Comparison of ENCODE assay signal across 17 cellular contexts in the genomic region with DNA sequence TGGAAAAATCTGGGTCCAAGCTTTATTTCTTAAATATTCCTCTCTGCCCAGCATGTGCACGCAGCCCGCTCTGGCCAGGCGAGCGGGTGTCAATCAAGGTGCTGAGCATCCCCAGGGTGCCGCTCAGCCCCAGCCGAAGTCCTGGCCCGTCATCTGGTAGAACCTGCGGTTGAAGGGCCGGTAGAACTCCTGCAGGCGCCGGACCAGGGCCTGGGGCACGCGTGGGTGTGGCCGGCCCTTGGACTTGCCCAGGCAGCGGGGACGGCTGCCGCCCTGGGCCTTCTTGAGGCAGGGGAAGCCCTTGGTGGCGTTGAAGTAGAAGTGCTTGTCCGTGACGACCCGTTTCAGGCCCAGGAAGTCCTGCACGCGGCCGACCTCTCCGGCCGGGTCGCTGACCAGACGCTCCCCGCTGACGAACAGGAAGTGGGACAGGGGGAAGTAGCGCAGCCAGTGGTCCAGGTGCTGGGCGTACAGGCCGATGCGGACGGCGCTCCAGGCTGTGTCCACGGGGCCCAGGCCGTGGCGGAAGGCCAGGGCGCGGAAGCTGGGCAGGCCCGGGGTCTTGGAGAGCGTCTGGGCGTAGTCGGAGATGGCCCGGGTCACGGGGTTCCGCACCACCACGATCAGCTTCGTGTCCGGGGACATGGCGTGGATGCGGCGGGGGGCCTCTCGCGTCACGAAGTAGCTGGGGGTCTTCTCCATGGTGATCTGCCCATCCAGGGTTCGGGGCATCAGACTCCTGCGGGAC. TPM values are rescaled to one million over a fixed set of nuclear protein-coding genes. Genes with fewer than 3 reads are reported as not detected.
DNase-seq lines count a peak whose midpoint lies in the region; ATAC-seq, FAIRE-seq and TF ChIP-seq lines count a peak whose summit lies in the region.
"Had no signal": no experiment of that assay in that cellular context is flagged by ENCODE, and none has a peak within 500 bp of the region (broad histone marks: within the 10 kb centered on the region; RNA-seq: fewer than 3 reads in every experiment).

No MANE protein-coding gene starts in this region.

- no peak overlapping the region; a peak in 1 of 4 replicates for H3K9ac ChIP-seq in K562 (ENCODE audit: insufficient read depth in 1 of 2, low read depth in 2 of 2, low read length in 2 of 2)
- no peak overlapping the region for H3K9ac ChIP-seq in neural progenitor cell

- in situ Hi-C loops in K562 (cut with MboI), result no loop called here

- H3K36me3 Mint-ChIP-seq in neural progenitor cell, result no peaks in the 10 kb centered on the region
- H3K36me3 Mint-ChIP-seq: IgD-negative memory B cell had no signal

- POLR2A ChIA-PET in K562 (lab: Yijun Ruan, JAX), result no interaction called here

- TF ChIP-seq RAD21 in K562 (CRISPR knock-in tag; conservative IDR thresholded peaks at IDR 0.05 in 1 of 2, IDR thresholded peaks at IDR 0.05 in 1 of 2), result no peak

- H3K27ac ChIP-seq in K562 (ENCODE audit: extremely low read depth, low read depth, low read length), result no peak overlapping the region
- no peak overlapping the region for H3K27ac ChIP-seq in neural progenitor cell

- FAIRE-seq in K562 (lab: Jason Lieb, UNC), result no peak
- FAIRE-seq: GM18507, H54 had no signal

- WGBS in K562 (ENCODE audit: insufficient coverage, low coverage, missing lambda C conversion rate), result 55% methylated on average over 45 of the region's 59 CpGs

- H3K9me3 ChIP-seq in K562 (replicated peaks; ENCODE audit: control insufficient read depth, insufficient read depth, low read depth, low read length) (no peaks in the 10 kb centered on the region), neural progenitor cell (ENCODE audit: low read depth) (no peaks in the 10 kb centered on the region)

- H3K4me2 ChIP-seq in K562 (ENCODE audit: insufficient read depth, low read length) (no peak overlapping the region), neural progenitor cell (no peak overlapping the region)

- peaks cover 4% of the 10 kb centered on the region for H3F3A ChIP-seq in neural progenitor cell (ENCODE audit: low read depth)

- H3K79me2 ChIP-seq in K562 (ENCODE audit: control insufficient read depth, insufficient read depth, low read length) (no peaks in the 10 kb centered on the region), neural progenitor cell (ENCODE audit: low read depth) (no peaks in the 10 kb centered on the region)

- peak; percentile 62 for DNase-seq in H7
- DNase-seq in K562 (ENCODE audit: extremely low read depth in 1 of 4, low spot score in 3 of 4), result no peak
- DNase-seq in neural progenitor cell (ENCODE audit: low spot score), result peak; percentile 1
- no peak for DNase-seq in NCI-H1092 (lab: John Stamatoyannopoulos, UW)
- DNase-seq in NCI-H748 (lab: John Stamatoyannopoulos, UW; ENCODE audit: unreplicated experiment), result no peak
- no peak for DNase-seq in NCI-H2029 treated with DMSO at 0.1 percent for 48 hours (lab: John Stamatoyannopoulos, UW)
- DNase-seq: ACHN; C1 segment of cervical spinal cord; Calu3; CD4-positive, alpha-beta T cell; DMS 273 treated with DMSO at 0.1 percent for 48 hours had no signal

- no peak overlapping the region for H3K4me3 Mint-ChIP-seq in neural progenitor cell
- H3K4me3 Mint-ChIP-seq: CD4-positive, alpha-beta T cell; IgD-negative memory B cell had no signal

- no peaks in the 10 kb centered on the region for H3K36me3 ChIP-seq in H7 (replicated peaks; ENCODE audit: control insufficient read depth, insufficient read depth, low read length)
- H3K36me3 ChIP-seq in K562 (ENCODE audit: control insufficient read depth, insufficient read depth, low read length), result no peaks in the 10 kb centered on the region
- H3K36me3 ChIP-seq in neural progenitor cell, result no peaks in the 10 kb centered on the region

- H3K27me3 Mint-ChIP-seq in neural progenitor cell (ENCODE audit: insufficient read depth, low read depth), result peaks cover 20% of the 10 kb centered on the region

- no peaks in the 10 kb centered on the region for H3K9me1 ChIP-seq in K562 (ENCODE audit: control insufficient read depth, insufficient read depth, low read length)

- H3K27me3 ChIP-seq in H7 (ENCODE audit: control insufficient read depth, insufficient read depth, low read length) (peaks cover 29% of the 10 kb centered on the region), K562 (ENCODE audit: control insufficient read depth in 2 of 2, insufficient read depth in 2 of 2, low read length in 2 of 2) (peaks cover 15 to 49% of the 10 kb centered on the region in 2 experiments; a peak in 4 of 5 replicates), neural progenitor cell (peaks cover 12% of the 10 kb centered on the region)

- H3K4me1 ChIP-seq in K562 (replicated peaks in 1 of 2; ENCODE audit: control insufficient read depth in 2 of 2, insufficient read depth in 2 of 2, low read length in 2 of 2) (peaks cover 0 to 62% of the 10 kb centered on the region in 2 experiments; a peak in 2 of 5 replicates), neural progenitor cell (peaks cover 27% of the 10 kb centered on the region)

- no peak overlapping the region for H3K27ac Mint-ChIP-seq in neural progenitor cell
- H3K27ac Mint-ChIP-seq: CD4-positive, alpha-beta T cell; IgD-negative memory B cell had no signal

- H3K4me1 Mint-ChIP-seq in neural progenitor cell, result peaks cover 6% of the 10 kb centered on the region
- H3K4me1 Mint-ChIP-seq: IgD-negative memory B cell had no signal

- intact Hi-C loops in K562 (cut with micrococcal nuclease), result no loop called here

- TF ChIP-seq EP300 in K562 (IDR thresholded peaks at IDR 0.05; ENCODE audit: low read length), result no peak

- H3K4me3 ChIP-seq in H7 (ENCODE audit: insufficient read depth, low read depth, low read length) (no peak overlapping the region), K562 (no peak overlapping the region), neural progenitor cell (no peak overlapping the region)

- BruUV-seq in K562 (replicated peaks; lab: Mats Ljungman, UMichigan), result no TSS peak

- H3K9me3 Mint-ChIP-seq in neural progenitor cell, result no peaks in the 10 kb centered on the region
- H3K9me3 Mint-ChIP-seq: CD4-positive, alpha-beta T cell; IgD-negative memory B cell had no signal

- TF ChIP-seq CTCF in K562 (IDR thresholded peaks at IDR 0.05 in 2 of 3, conservative IDR thresholded peaks at IDR 0.05 in 1 of 3; ENCODE audit: insufficient read depth in 2 of 3, low read depth in 1 of 3, low read length in 3 of 3) (no peak), neural progenitor cell (IDR thresholded peaks at IDR 0.05) (no peak)

- CTCF ChIA-PET in K562 (lab: Yijun Ruan, JAX; ENCODE audit: low intra/inter-chr PET ratio), result no interaction called here

- no peak for TF ChIP-seq POLR2A in K562 (conservative IDR thresholded peaks at IDR 0.05)

- no peak overlapping the region for H2AFZ ChIP-seq in K562 (ENCODE audit: low read depth, low read length)
- no peak overlapping the region for H2AFZ ChIP-seq in neural progenitor cell (replicated peaks)

- H4K20me1 ChIP-seq in K562 (replicated peaks; ENCODE audit: control insufficient read depth, insufficient read depth, low read length) (no peaks in the 10 kb centered on the region), neural progenitor cell (ENCODE audit: low read depth) (no peaks in the 10 kb centered on the region)

- ATAC-seq in K562, result no peak

RNA-seq across cellular contexts. Expression of gene HS3ST6, which starts 6.6 kb away (rescaled TPM):
- total RNA-seq in H7 (2014; rRNA removed; shearing (Covaris generic)), result not detected in 2 replicates
- not detected in 2 replicates for total RNA-seq in K562 (2011; cell fraction: chromatin; rRNA removed; ENCODE audit: low replicate concordance)
- total RNA-seq in K562 (2011; cell fraction: nucleolus; rRNA removed), result not detected in 2 replicates
- not detected in 2 replicates for total RNA-seq in K562 (2011; cell fraction: nucleoplasm; rRNA removed)
- total RNA-seq in K562 (2014; rRNA removed) (not detected in 2 replicates), K562 (2014; rRNA removed; fragmentation: Illumina TruSeq; extraction: Trizol) (not detected in 2 replicates), K562 (2015; rRNA removed; fragmentation: Illumina TruSeq; extraction: Trizol) (not detected in 2 replicates), K562 (2021) (not detected in 2 replicates), neural progenitor cell (ENCODE audit: low replicate concordance) (1.1 TPM in 1 of 2 replicates, not detected in the other)
- polyA plus RNA-seq in K562 (2011; rRNA removed) (not detected in 2 replicates), K562 (2014; fragmentation: Illumina TruSeq; extraction: Trizol) (not detected in 2 replicates), K562 (2014; fragmentation: Nextera tagmentation; extraction: Ambion mirVana) (not detected), K562 (2014; rRNA removed) (not detected in 2 replicates)
- not detected in 2 replicates for polyA plus RNA-seq in K562 (2011; cell fraction: cytosol; rRNA removed)
- polyA plus RNA-seq in K562 (2011; cell fraction: nucleus; rRNA removed), result not detected in 2 replicates
- not detected in 2 replicates for polyA plus RNA-seq in K562 (2012)
- polyA minus RNA-seq in K562 (2011; rRNA and poly(A)+ RNA removed), result not detected in 2 replicates
- polyA minus RNA-seq in K562 (2011; cell fraction: cytosol; rRNA and poly(A)+ RNA removed), result not detected in 2 replicates
- not detected in 2 replicates for polyA minus RNA-seq in K562 (2011; cell fraction: nucleus; rRNA and poly(A)+ RNA removed)
- total RNA-seq: A172; Calu3; CD4-positive, alpha-beta T cell; Daoy; HT-29 had no signal
- polyA plus RNA-seq: IgD-negative memory B cell had no signal

RNA-seq across cellular contexts. Expression of gene MSRB1, which starts 31.4 kb away (rescaled TPM):
- 13.2 and 16.1 TPM in 2 replicates for total RNA-seq in H7 (2014; rRNA removed; shearing (Covaris generic))
- total RNA-seq in K562 (2011; cell fraction: chromatin; rRNA removed; ENCODE audit: low replicate concordance), result 12.4 and 30.9 TPM in 2 replicates
- total RNA-seq in K562 (2011; cell fraction: nucleolus; rRNA removed), result 33.7 and 34.3 TPM in 2 replicates
- total RNA-seq in K562 (2011; cell fraction: nucleoplasm; rRNA removed), result 21.2 and 21.5 TPM in 2 replicates
- 21.3 and 24.6 TPM in 2 replicates for total RNA-seq in K562 (2014; rRNA removed)
- 7.6 and 10.0 TPM in 2 replicates for total RNA-seq in K562 (2014; rRNA removed; fragmentation: Illumina TruSeq; extraction: Trizol)
- total RNA-seq in K562 (2015; rRNA removed; fragmentation: Illumina TruSeq; extraction: Trizol), result 22.6 and 25.7 TPM in 2 replicates
- 28.6 and 29.5 TPM in 2 replicates for total RNA-seq in K562 (2021)
- 33.7 and 38.5 TPM in 2 replicates for polyA plus RNA-seq in K562 (2011; rRNA removed)
- 47.8 and 79.5 TPM in 2 replicates for polyA plus RNA-seq in K562 (2011; cell fraction: cytosol; rRNA removed)
- 23.0 and 23.2 TPM in 2 replicates for polyA plus RNA-seq in K562 (2011; cell fraction: nucleus; rRNA removed)
- 41.0 and 47.9 TPM in 2 replicates for polyA plus RNA-seq in K562 (2012)
- 30.7 and 32.4 TPM in 2 replicates for polyA plus RNA-seq in K562 (2014; fragmentation: Illumina TruSeq; extraction: Trizol)
- polyA plus RNA-seq in K562 (2014; fragmentation: Nextera tagmentation; extraction: Ambion mirVana), result 10 to 100 TPM in 1 of 2 experiments, 1 to 10 TPM in 1; 5.4 to 15.3 TPM
- 31.8 and 39.6 TPM in 2 replicates for polyA plus RNA-seq in K562 (2014; rRNA removed)
- 18.6 and 23.6 TPM in 2 replicates for polyA minus RNA-seq in K562 (2011; rRNA and poly(A)+ RNA removed)
- polyA minus RNA-seq in K562 (2011; cell fraction: cytosol; rRNA and poly(A)+ RNA removed), result 15.5 and 22.4 TPM in 2 replicates
- 13.5 and 23.2 TPM in 2 replicates for polyA minus RNA-seq in K562 (2011; cell fraction: nucleus; rRNA and poly(A)+ RNA removed)
- total RNA-seq in neural progenitor cell (ENCODE audit: low replicate concordance), result 19.4 and 26.9 TPM in 2 replicates

RNA-seq across cellular contexts. Expression of gene MEIOB, which starts 39.7 kb away (rescaled TPM):
- 6.4 and 7.9 TPM in 2 replicates for total RNA-seq in H7 (2014; rRNA removed; shearing (Covaris generic))
- total RNA-seq in K562 (2011; cell fraction: chromatin; rRNA removed; ENCODE audit: low replicate concordance), result 74.8 and 124 TPM in 2 replicates
- 45.5 and 47.0 TPM in 2 replicates for total RNA-seq in K562 (2011; cell fraction: nucleolus; rRNA removed)
- 60.7 and 73.0 TPM in 2 replicates for total RNA-seq in K562 (2011; cell fraction: nucleoplasm; rRNA removed)
- total RNA-seq in K562 (2014; rRNA removed) (94.6 and 105 TPM in 2 replicates), K562 (2014; rRNA removed; fragmentation: Illumina TruSeq; extraction: Trizol) (120 and 136 TPM in 2 replicates), K562 (2015; rRNA removed; fragmentation: Illumina TruSeq; extraction: Trizol) (96.2 and 98.5 TPM in 2 replicates), K562 (2021) (97.6 and 105 TPM in 2 replicates), neural progenitor cell (ENCODE audit: low replicate concordance) (1.9 and 3.7 TPM in 2 replicates)
- polyA plus RNA-seq in K562 (2011; rRNA removed) (172 and 203 TPM in 2 replicates), K562 (2014; fragmentation: Illumina TruSeq; extraction: Trizol) (99.2 and 109 TPM in 2 replicates), K562 (2014; fragmentation: Nextera tagmentation; extraction: Ambion mirVana) (10 to 100 TPM; 25.4 to 36.7 TPM), K562 (2014; rRNA removed) (136 and 153 TPM in 2 replicates)
- polyA plus RNA-seq in K562 (2011; cell fraction: cytosol; rRNA removed), result 38.8 and 60.1 TPM in 2 replicates
- polyA plus RNA-seq in K562 (2011; cell fraction: nucleus; rRNA removed), result 161 and 234 TPM in 2 replicates
- 64.7 and 79.1 TPM in 2 replicates for polyA plus RNA-seq in K562 (2012)
- 102 and 105 TPM in 2 replicates for polyA minus RNA-seq in K562 (2011; rRNA and poly(A)+ RNA removed)
- 36.7 and 46.0 TPM in 2 replicates for polyA minus RNA-seq in K562 (2011; cell fraction: cytosol; rRNA and poly(A)+ RNA removed)
- 36.9 and 49.4 TPM in 2 replicates for polyA minus RNA-seq in K562 (2011; cell fraction: nucleus; rRNA and poly(A)+ RNA removed)
- total RNA-seq: Calu3; CD4-positive, alpha-beta T cell; Daoy; HT-29 had no signal
- polyA plus RNA-seq: IgD-negative memory B cell had no signal

RNA-seq across cellular contexts. Expression of gene RPL3L, which starts 42.8 kb away (rescaled TPM):
- total RNA-seq in H7 (2014; rRNA removed; shearing (Covaris generic)), result 0.44 TPM in 1 of 2 replicates, not detected in the other
- total RNA-seq in K562 (2011; cell fraction: chromatin; rRNA removed; ENCODE audit: low replicate concordance), result 0.58 TPM in 1 of 2 replicates, not detected in the other
- total RNA-seq in K562 (2011; cell fraction: nucleolus; rRNA removed), result 1.6 and 1.8 TPM in 2 replicates
- 1.4 TPM in 1 of 2 replicates, not detected in the other for total RNA-seq in K562 (2011; cell fraction: nucleoplasm; rRNA removed)
- total RNA-seq in K562 (2014; rRNA removed), result 0.33 TPM in 1 of 2 replicates, not detected in the other
- total RNA-seq in K562 (2014; rRNA removed; fragmentation: Illumina TruSeq; extraction: Trizol), result 0.58 and 0.64 TPM in 2 replicates
- 0.38 and 0.51 TPM in 2 replicates for total RNA-seq in K562 (2015; rRNA removed; fragmentation: Illumina TruSeq; extraction: Trizol)
- 0.58 and 0.86 TPM in 2 replicates for total RNA-seq in K562 (2021)
- 0.09 and 0.11 TPM in 2 replicates for polyA plus RNA-seq in K562 (2011; rRNA removed)
- polyA plus RNA-seq in K562 (2011; cell fraction: cytosol; rRNA removed), result 0.03 TPM in 1 of 2 replicates, not detected in the other
- polyA plus RNA-seq in K562 (2011; cell fraction: nucleus; rRNA removed), result 0.64 and 0.84 TPM in 2 replicates
- 0.13 and 0.24 TPM in 2 replicates for polyA plus RNA-seq in K562 (2012)
- 0.10 TPM in 1 of 2 replicates, not detected in the other for polyA plus RNA-seq in K562 (2014; fragmentation: Illumina TruSeq; extraction: Trizol)
- polyA plus RNA-seq in K562 (2014; fragmentation: Nextera tagmentation; extraction: Ambion mirVana), result under 1 TPM; 0.04 TPM
- polyA plus RNA-seq in K562 (2014; rRNA removed), result 0.08 TPM in 1 of 2 replicates, not detected in the other
- 0.49 and 0.60 TPM in 2 replicates for polyA minus RNA-seq in K562 (2011; rRNA and poly(A)+ RNA removed)
- not detected in 2 replicates for polyA minus RNA-seq in K562 (2011; cell fraction: cytosol; rRNA and poly(A)+ RNA removed)
- 1.8 and 1.9 TPM in 2 replicates for polyA minus RNA-seq in K562 (2011; cell fraction: nucleus; rRNA and poly(A)+ RNA removed)
- total RNA-seq in neural progenitor cell (ENCODE audit: low replicate concordance), result not detected in 2 replicates
- total RNA-seq: Calu3; CD4-positive, alpha-beta T cell; Daoy; HT-29 had no signal
- polyA plus RNA-seq: IgD-negative memory B cell had no signal

RNA-seq across cellular contexts. Expression of gene NDUFB10, which starts 47.7 kb away (rescaled TPM):
- total RNA-seq in H7 (2014; rRNA removed; shearing (Covaris generic)), result 305 and 403 TPM in 2 replicates
- 23.1 and 36.2 TPM in 2 replicates for total RNA-seq in K562 (2011; cell fraction: chromatin; rRNA removed; ENCODE audit: low replicate concordance)
- total RNA-seq in K562 (2011; cell fraction: nucleolus; rRNA removed), result 30.7 and 34.7 TPM in 2 replicates
- total RNA-seq in K562 (2011; cell fraction: nucleoplasm; rRNA removed), result 29.8 and 36.9 TPM in 2 replicates
- 527 and 595 TPM in 2 replicates for total RNA-seq in K562 (2014; rRNA removed)
- total RNA-seq in K562 (2014; rRNA removed; fragmentation: Illumina TruSeq; extraction: Trizol), result 134 and 149 TPM in 2 replicates
- 228 and 241 TPM in 2 replicates for total RNA-seq in K562 (2015; rRNA removed; fragmentation: Illumina TruSeq; extraction: Trizol)
- 239 and 265 TPM in 2 replicates for total RNA-seq in K562 (2021)
- polyA plus RNA-seq in K562 (2011; rRNA removed), result 69.3 and 98.6 TPM in 2 replicates
- 131 and 284 TPM in 2 replicates for polyA plus RNA-seq in K562 (2011; cell fraction: cytosol; rRNA removed)
- polyA plus RNA-seq in K562 (2011; cell fraction: nucleus; rRNA removed), result 120 and 169 TPM in 2 replicates
- 158 and 278 TPM in 2 replicates for polyA plus RNA-seq in K562 (2012)
- polyA plus RNA-seq in K562 (2014; fragmentation: Illumina TruSeq; extraction: Trizol), result 161 and 217 TPM in 2 replicates
- 100 to 1,000 TPM in 1 of 2 experiments, 10 to 100 TPM in 1; 81.5 to 101 TPM for polyA plus RNA-seq in K562 (2014; fragmentation: Nextera tagmentation; extraction: Ambion mirVana)
- 294 and 372 TPM in 2 replicates for polyA plus RNA-seq in K562 (2014; rRNA removed)
- 104 and 114 TPM in 2 replicates for polyA minus RNA-seq in K562 (2011; rRNA and poly(A)+ RNA removed)
- 172 and 191 TPM in 2 replicates for polyA minus RNA-seq in K562 (2011; cell fraction: cytosol; rRNA and poly(A)+ RNA removed)
- 14.4 and 25.9 TPM in 2 replicates for polyA minus RNA-seq in K562 (2011; cell fraction: nucleus; rRNA and poly(A)+ RNA removed)
- 155 and 160 TPM in 2 replicates for total RNA-seq in neural progenitor cell (ENCODE audit: low replicate concordance)

Comparison
In these comparisons a context has a peak if more than half of its experiments do, and no peak if none do; other contexts are left out.
1. DNase-seq: peak in H7 (single experiment) and neural progenitor cell (single experiment); none in K562 (0 of 4), NCI-H1092 (single experiment), NCI-H748 (single experiment) and NCI-H2029 treated with DMSO at 0.1 percent for 48 hours (single experiment).